In the genomic region with DNA sequence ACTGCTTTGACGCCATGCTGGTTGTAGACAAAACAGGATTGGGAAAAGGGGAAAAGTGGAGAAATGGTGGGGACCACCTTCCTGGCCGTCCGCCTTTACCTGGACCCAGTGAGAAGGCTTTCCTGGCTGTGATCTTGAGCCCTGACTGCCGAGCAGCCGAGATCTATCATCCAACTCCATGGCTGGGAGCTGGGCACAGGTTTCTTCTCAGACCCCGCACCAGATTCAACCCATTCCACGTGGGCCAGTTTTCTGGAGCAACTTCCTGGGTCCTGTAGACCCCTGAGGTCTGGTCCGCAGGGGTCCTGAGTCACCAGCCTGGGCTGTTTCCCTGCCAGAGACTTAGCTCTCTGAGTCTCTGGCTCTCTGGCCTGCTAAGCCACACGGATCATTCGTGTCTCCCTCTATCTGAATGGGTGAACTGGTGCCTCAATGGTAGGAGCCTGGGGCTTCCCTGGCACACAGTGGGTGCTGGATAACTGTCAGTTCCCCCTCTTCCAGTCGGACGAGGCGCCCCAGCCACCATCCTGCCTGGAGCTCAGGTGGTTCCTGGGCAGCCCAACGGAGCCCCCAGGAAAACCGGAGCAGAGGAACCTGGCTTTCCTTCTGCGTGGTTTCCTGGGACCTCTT, we compare ENCODE assay signal across 19 cellular contexts. TPM values are rescaled to one million over a fixed set of nuclear protein-coding genes. Genes with fewer than 3 reads are reported as not detected.
A peak's percentile ranks its signal among the peaks of the same experiment; 100 is the strongest.
DNase-seq lines count a peak whose midpoint lies in the region; ATAC-seq and TF ChIP-seq lines count a peak whose summit lies in the region.
"Had no signal": no experiment of that assay in that cellular context is flagged by ENCODE, and none has a peak within 500 bp of the region (broad histone marks: within the 10 kb centered on the region; RNA-seq: fewer than 3 reads in every experiment).

No MANE protein-coding gene starts in this region.

- H3K4me1 ChIP-seq in lower lobe of right lung (peaks cover 20% of the 10 kb centered on the region), upper lobe of right lung (peaks cover 9% of the 10 kb centered on the region)

- H3K9me3 ChIP-seq in lower lobe of right lung (no peaks in the 10 kb centered on the region), upper lobe of right lung (no peaks in the 10 kb centered on the region)

- no peak overlapping the region for H3K4me3 ChIP-seq in lower lobe of right lung
- H3K4me3 ChIP-seq in upper lobe of right lung = no peak overlapping the region
- H3K4me3 ChIP-seq: GM12878 had no signal

- H3K27ac Mint-ChIP-seq in chondrocyte (ENCODE audit: unreplicated experiment) = no peak overlapping the region
- peak overlapping the region in 1 of 2 donors; percentile 70 for H3K27ac Mint-ChIP-seq in activated naive CD4-positive, alpha-beta T cell treated with anti-CD3 and anti-CD28 coated beads, Interleukin-2, amount 50 U/mL, for 72 hours
- H3K27ac Mint-ChIP-seq: B cell had no signal

- no peaks in the 10 kb centered on the region for H3K27me3 Mint-ChIP-seq in chondrocyte (ENCODE audit: low read depth)
- H3K27me3 Mint-ChIP-seq: B cell; CD4-positive, alpha-beta memory T cell had no signal

- no peak overlapping the region for H3K4me3 Mint-ChIP-seq in chondrocyte (ENCODE audit: unreplicated experiment)
- H3K4me3 Mint-ChIP-seq: B cell had no signal

- TF ChIP-seq CTCF in chondrocyte (IDR thresholded peaks at IDR 0.05) (no peak), lower lobe of right lung (IDR thresholded peaks at IDR 0.05) (no peak), upper lobe of right lung (IDR thresholded peaks at IDR 0.05) (no peak)

- intact Hi-C loops in lower lobe of right lung (cut with DNase I) (no loop called here), upper lobe of right lung (cut with DNase I) (no loop called here)

- H3K27ac ChIP-seq in lower lobe of right lung (no peak overlapping the region), upper lobe of right lung (no peak overlapping the region)
- H3K27ac ChIP-seq: KMS-11 had no signal

- H3K27me3 ChIP-seq in lower lobe of right lung (ENCODE audit: low read depth) (no peaks in the 10 kb centered on the region), upper lobe of right lung (no peaks in the 10 kb centered on the region)

- peaks cover 16% of the 10 kb centered on the region for H3K4me1 Mint-ChIP-seq in chondrocyte (ENCODE audit: low read depth)

- no peaks in the 10 kb centered on the region for H3K36me3 Mint-ChIP-seq in chondrocyte (ENCODE audit: low read depth)
- peaks cover 8 to 15% of the 10 kb centered on the region in 2 donors for H3K36me3 Mint-ChIP-seq in activated naive CD4-positive, alpha-beta T cell treated with anti-CD3 and anti-CD28 coated beads, Interleukin-2, amount 50 U/mL, for 72 hours

- ATAC-seq in lower lobe of right lung (no peak), upper lobe of right lung (no peak), HG03432 (IDR thresholded peaks at IDR 0.05; ENCODE audit: unreplicated experiment) (no peak)
- no peak for ATAC-seq in activated naive CD4-positive, alpha-beta T cell treated with anti-CD3 and anti-CD28 coated beads, Interleukin-2, amount 50 U/mL, for 72 hours
- ATAC-seq: GM12878 had no signal

- DNase-seq in activated effector memory CD4-positive, alpha-beta T cell treated with anti-CD3 and anti-CD28 coated beads, Interleukin-2, amount 50 U/mL, for 16 hours = peak; percentile 47
- no peak for DNase-seq in activated effector memory CD4-positive, alpha-beta T cell treated with Interleukin-2 at 50 U/mL for 16 hours
- DNase-seq in chondrocyte (ENCODE audit: low spot score) (peak; percentile 59), lower lobe of right lung (peak; percentile 33), upper lobe of right lung (peak; percentile 36), 8988T (no peak)
- no peak for DNase-seq in activated naive CD4-positive, alpha-beta T cell treated with anti-CD3 and anti-CD28 coated beads, Interleukin-2, amount 50 U/mL, for 72 hours (ENCODE audit: low spot score in 2 of 2)
- DNase-seq: Calu3; CD4-positive, alpha-beta memory T cell; EL; NCI-H1417; NCI-H187 treated with DMSO at 0.1 percent for 48 hours; NCI-H226; NCI-H524; NCI-H82 had no signal

- no peaks in the 10 kb centered on the region for H3K9me3 Mint-ChIP-seq in chondrocyte (ENCODE audit: low read depth)
- no peaks in the 10 kb centered on the region for H3K9me3 Mint-ChIP-seq in activated naive CD4-positive, alpha-beta T cell treated with anti-CD3 and anti-CD28 coated beads, Interleukin-2, amount 50 U/mL, for 72 hours

- H3K36me3 ChIP-seq in lower lobe of right lung (no peaks in the 10 kb centered on the region), upper lobe of right lung (no peaks in the 10 kb centered on the region)

RNA-seq across cellular contexts. Expression of a gene that starts 4.5 kb away (rescaled TPM):
- total RNA-seq in chondrocyte (7.6 to 11.9 TPM (median 8.7 TPM) in 3 replicates), lower lobe of right lung (16.1 TPM), upper lobe of right lung (14.6 TPM)
- total RNA-seq in activated naive CD4-positive, alpha-beta T cell treated with anti-CD3 and anti-CD28 coated beads, Interleukin-2, amount 50 U/mL, for 72 hours = 10 to 100 TPM in 1 of 2 donors, 1 to 10 TPM in 1; 10.0 to 22.5 TPM

RNA-seq across cellular contexts. Expression of a gene that starts 48.9 kb away (rescaled TPM):
- total RNA-seq in chondrocyte (4.2 to 7.3 TPM (median 5.2 TPM) in 3 replicates), lower lobe of right lung (119 TPM), upper lobe of right lung (60.4 TPM)
- 100 to 1,000 TPM; 214 to 334 TPM for total RNA-seq in activated naive CD4-positive, alpha-beta T cell treated with anti-CD3 and anti-CD28 coated beads, Interleukin-2, amount 50 U/mL, for 72 hours

Comparison
In these comparisons a context has a peak if more than half of its experiments do, and no peak if none do; other contexts are left out.
1. DNase-seq: peak in activated effector memory CD4-positive, alpha-beta T cell treated with anti-CD3 and anti-CD28 coated beads, Interleukin-2, amount 50 U/mL, for 16 hours (single experiment), chondrocyte (single experiment), lower lobe of right lung (single experiment) and upper lobe of right lung (single experiment); none in activated effector memory CD4-positive, alpha-beta T cell treated with Interleukin-2 at 50 U/mL for 16 hours (single experiment), activated naive CD4-positive, alpha-beta T cell treated with anti-CD3 and anti-CD28 coated beads, Interleukin-2, amount 50 U/mL, for 72 hours (0 of 2) and 8988T (single experiment).